Comparison of ENCODE assay signal across 1 cellular context in the genomic region with DNA sequence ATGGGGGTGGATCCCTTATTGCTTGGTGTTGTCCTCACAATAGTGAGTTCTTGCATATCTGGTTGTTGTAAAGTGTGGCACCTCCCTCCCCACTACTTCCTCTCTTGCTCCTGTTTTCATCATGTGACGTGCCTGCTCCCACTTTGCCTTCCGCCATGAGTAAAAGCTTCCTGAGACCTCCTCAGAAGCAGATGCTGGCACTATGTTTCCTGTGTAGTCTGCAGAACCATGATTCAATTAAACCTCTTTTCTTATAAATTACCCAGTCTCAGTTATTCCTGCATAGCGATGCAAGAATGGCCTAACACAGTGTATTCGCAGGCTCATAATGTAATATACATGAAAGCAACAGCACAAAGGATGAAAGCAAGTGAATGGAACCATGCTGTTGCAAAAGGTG.
A peak's percentile ranks its signal among the peaks of the same experiment; 100 is the strongest.
TF ChIP-seq lines count a peak whose summit lies in the region.

No MANE protein-coding gene starts in this region.

TF ChIP-seq in K562, 482 proteins besides CTCF, POLR2A, EP300 and RAD21 (continued from another document and continues in another):
- TF ChIP-seq, protein P1, sequence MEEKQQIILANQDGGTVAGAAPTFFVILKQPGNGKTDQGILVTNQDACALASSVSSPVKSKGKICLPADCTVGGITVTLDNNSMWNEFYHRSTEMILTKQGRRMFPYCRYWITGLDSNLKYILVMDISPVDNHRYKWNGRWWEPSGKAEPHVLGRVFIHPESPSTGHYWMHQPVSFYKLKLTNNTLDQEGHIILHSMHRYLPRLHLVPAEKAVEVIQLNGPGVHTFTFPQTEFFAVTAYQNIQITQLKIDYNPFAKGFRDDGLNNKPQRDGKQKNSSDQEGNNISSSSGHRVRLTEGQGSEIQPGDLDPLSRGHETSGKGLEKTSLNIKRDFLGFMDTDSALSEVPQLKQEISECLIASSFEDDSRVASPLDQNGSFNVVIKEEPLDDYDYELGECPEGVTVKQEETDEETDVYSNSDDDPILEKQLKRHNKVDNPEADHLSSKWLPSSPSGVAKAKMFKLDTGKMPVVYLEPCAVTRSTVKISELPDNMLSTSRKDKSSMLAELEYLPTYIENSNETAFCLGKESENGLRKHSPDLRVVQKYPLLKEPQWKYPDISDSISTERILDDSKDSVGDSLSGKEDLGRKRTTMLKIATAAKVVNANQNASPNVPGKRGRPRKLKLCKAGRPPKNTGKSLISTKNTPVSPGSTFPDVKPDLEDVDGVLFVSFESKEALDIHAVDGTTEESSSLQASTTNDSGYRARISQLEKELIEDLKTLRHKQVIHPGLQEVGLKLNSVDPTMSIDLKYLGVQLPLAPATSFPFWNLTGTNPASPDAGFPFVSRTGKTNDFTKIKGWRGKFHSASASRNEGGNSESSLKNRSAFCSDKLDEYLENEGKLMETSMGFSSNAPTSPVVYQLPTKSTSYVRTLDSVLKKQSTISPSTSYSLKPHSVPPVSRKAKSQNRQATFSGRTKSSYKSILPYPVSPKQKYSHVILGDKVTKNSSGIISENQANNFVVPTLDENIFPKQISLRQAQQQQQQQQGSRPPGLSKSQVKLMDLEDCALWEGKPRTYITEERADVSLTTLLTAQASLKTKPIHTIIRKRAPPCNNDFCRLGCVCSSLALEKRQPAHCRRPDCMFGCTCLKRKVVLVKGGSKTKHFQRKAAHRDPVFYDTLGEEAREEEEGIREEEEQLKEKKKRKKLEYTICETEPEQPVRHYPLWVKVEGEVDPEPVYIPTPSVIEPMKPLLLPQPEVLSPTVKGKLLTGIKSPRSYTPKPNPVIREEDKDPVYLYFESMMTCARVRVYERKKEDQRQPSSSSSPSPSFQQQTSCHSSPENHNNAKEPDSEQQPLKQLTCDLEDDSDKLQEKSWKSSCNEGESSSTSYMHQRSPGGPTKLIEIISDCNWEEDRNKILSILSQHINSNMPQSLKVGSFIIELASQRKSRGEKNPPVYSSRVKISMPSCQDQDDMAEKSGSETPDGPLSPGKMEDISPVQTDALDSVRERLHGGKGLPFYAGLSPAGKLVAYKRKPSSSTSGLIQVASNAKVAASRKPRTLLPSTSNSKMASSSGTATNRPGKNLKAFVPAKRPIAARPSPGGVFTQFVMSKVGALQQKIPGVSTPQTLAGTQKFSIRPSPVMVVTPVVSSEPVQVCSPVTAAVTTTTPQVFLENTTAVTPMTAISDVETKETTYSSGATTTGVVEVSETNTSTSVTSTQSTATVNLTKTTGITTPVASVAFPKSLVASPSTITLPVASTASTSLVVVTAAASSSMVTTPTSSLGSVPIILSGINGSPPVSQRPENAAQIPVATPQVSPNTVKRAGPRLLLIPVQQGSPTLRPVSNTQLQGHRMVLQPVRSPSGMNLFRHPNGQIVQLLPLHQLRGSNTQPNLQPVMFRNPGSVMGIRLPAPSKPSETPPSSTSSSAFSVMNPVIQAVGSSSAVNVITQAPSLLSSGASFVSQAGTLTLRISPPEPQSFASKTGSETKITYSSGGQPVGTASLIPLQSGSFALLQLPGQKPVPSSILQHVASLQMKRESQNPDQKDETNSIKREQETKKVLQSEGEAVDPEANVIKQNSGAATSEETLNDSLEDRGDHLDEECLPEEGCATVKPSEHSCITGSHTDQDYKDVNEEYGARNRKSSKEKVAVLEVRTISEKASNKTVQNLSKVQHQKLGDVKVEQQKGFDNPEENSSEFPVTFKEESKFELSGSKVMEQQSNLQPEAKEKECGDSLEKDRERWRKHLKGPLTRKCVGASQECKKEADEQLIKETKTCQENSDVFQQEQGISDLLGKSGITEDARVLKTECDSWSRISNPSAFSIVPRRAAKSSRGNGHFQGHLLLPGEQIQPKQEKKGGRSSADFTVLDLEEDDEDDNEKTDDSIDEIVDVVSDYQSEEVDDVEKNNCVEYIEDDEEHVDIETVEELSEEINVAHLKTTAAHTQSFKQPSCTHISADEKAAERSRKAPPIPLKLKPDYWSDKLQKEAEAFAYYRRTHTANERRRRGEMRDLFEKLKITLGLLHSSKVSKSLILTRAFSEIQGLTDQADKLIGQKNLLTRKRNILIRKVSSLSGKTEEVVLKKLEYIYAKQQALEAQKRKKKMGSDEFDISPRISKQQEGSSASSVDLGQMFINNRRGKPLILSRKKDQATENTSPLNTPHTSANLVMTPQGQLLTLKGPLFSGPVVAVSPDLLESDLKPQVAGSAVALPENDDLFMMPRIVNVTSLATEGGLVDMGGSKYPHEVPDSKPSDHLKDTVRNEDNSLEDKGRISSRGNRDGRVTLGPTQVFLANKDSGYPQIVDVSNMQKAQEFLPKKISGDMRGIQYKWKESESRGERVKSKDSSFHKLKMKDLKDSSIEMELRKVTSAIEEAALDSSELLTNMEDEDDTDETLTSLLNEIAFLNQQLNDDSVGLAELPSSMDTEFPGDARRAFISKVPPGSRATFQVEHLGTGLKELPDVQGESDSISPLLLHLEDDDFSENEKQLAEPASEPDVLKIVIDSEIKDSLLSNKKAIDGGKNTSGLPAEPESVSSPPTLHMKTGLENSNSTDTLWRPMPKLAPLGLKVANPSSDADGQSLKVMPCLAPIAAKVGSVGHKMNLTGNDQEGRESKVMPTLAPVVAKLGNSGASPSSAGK (IDR thresholded peaks at IDR 0.05) = peak; percentile 53
- TF ChIP-seq L3MBTL2 (IDR thresholded peaks at IDR 0.05) (peak; percentile 67), DNMT1 (IDR thresholded peaks at IDR 0.05) (no peak), CXXC5 (CRISPR knock-in tag; IDR thresholded peaks at IDR 0.05) (peak; percentile 80), HEY1 (CRISPR knock-in tag; IDR thresholded peaks at IDR 0.05; ENCODE audit: borderline replicate concordance) (no peak), NRF1 (conservative IDR thresholded peaks at IDR 0.05 in 1 of 2, IDR thresholded peaks at IDR 0.05 in 1 of 2) (no peak), ZNF239 (CRISPR knock-in tag; IDR thresholded peaks at IDR 0.05) (0 out of 2 replicates have a peak, but pooled peaks have one; percentile 37), BACH1 (tag; IDR thresholded peaks at IDR 0.05) (peak; percentile 64), HDAC3 (IDR thresholded peaks at IDR 0.05; ENCODE audit: borderline replicate concordance, partially characterized antibody) (peak; percentile 58), MEIS2 (IDR thresholded peaks at IDR 0.05; ENCODE audit: partially characterized antibody) (no peak), SETDB1 (IDR thresholded peaks at IDR 0.05; ENCODE audit: low read length) (no peak), HCFC1 (IDR thresholded peaks at IDR 0.05; ENCODE audit: low read depth, low read length) (0 out of 2 replicates have a peak, but pooled peaks have one; percentile 13), TRIM24 (IDR thresholded peaks at IDR 0.05) (peak; percentile 73 to 85; a peak in 3 of 4 replicates), BHLHE40 (IDR thresholded peaks at IDR 0.05; ENCODE audit: low read length) (peak; percentile 21; the same call in 1 of the 2 replicates), COPS2 (conservative IDR thresholded peaks at IDR 0.05) (no peak), BRD4 (IDR thresholded peaks at IDR 0.05) (no peak), ZNF224 (CRISPR knock-in tag; IDR thresholded peaks at IDR 0.05) (no peak), GTF2E2 (tag; IDR thresholded peaks at IDR 0.05) (peak; percentile 63), ZNF764 (CRISPR knock-in tag; IDR thresholded peaks at IDR 0.05; ENCODE audit: low read depth) (no peak), CEBPG (CRISPR knock-in tag; IDR thresholded peaks at IDR 0.05) (peak; percentile 89), CEBPG (tag; conservative IDR thresholded peaks at IDR 0.05 in 1 of 2, IDR thresholded peaks at IDR 0.05 in 1 of 2) (peak in 1 of 2 experiments; percentile 92; a peak in 2 of 4 replicates), RAD51 (IDR thresholded peaks at IDR 0.05; ENCODE audit: borderline replicate concordance, low read depth) (peak; percentile 70), SMAD4 (CRISPR knock-in tag; conservative IDR thresholded peaks at IDR 0.05) (peak; percentile 82)
- TF ChIP-seq, protein P2, sequence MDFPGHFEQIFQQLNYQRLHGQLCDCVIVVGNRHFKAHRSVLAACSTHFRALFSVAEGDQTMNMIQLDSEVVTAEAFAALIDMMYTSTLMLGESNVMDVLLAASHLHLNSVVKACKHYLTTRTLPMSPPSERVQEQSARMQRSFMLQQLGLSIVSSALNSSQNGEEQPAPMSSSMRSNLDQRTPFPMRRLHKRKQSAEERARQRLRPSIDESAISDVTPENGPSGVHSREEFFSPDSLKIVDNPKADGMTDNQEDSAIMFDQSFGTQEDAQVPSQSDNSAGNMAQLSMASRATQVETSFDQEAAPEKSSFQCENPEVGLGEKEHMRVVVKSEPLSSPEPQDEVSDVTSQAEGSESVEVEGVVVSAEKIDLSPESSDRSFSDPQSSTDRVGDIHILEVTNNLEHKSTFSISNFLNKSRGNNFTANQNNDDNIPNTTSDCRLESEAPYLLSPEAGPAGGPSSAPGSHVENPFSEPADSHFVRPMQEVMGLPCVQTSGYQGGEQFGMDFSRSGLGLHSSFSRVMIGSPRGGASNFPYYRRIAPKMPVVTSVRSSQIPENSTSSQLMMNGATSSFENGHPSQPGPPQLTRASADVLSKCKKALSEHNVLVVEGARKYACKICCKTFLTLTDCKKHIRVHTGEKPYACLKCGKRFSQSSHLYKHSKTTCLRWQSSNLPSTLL (IDR thresholded peaks at IDR 0.05) = no peak
- TF ChIP-seq, protein P3, sequence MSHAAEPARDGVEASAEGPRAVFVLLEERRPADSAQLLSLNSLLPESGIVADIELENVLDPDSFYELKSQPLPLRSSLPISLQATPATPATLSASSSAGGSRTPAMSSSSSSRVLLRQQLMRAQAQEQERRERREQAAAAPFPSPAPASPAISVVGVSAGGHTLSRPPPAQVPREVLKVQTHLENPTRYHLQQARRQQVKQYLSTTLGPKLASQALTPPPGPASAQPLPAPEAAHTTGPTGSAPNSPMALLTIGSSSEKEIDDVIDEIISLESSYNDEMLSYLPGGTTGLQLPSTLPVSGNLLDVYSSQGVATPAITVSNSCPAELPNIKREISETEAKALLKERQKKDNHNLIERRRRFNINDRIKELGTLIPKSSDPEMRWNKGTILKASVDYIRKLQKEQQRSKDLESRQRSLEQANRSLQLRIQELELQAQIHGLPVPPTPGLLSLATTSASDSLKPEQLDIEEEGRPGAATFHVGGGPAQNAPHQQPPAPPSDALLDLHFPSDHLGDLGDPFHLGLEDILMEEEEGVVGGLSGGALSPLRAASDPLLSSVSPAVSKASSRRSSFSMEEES (CRISPR knock-in tag; IDR thresholded peaks at IDR 0.05) = peak; percentile 83
- TF ChIP-seq, protein P4, sequence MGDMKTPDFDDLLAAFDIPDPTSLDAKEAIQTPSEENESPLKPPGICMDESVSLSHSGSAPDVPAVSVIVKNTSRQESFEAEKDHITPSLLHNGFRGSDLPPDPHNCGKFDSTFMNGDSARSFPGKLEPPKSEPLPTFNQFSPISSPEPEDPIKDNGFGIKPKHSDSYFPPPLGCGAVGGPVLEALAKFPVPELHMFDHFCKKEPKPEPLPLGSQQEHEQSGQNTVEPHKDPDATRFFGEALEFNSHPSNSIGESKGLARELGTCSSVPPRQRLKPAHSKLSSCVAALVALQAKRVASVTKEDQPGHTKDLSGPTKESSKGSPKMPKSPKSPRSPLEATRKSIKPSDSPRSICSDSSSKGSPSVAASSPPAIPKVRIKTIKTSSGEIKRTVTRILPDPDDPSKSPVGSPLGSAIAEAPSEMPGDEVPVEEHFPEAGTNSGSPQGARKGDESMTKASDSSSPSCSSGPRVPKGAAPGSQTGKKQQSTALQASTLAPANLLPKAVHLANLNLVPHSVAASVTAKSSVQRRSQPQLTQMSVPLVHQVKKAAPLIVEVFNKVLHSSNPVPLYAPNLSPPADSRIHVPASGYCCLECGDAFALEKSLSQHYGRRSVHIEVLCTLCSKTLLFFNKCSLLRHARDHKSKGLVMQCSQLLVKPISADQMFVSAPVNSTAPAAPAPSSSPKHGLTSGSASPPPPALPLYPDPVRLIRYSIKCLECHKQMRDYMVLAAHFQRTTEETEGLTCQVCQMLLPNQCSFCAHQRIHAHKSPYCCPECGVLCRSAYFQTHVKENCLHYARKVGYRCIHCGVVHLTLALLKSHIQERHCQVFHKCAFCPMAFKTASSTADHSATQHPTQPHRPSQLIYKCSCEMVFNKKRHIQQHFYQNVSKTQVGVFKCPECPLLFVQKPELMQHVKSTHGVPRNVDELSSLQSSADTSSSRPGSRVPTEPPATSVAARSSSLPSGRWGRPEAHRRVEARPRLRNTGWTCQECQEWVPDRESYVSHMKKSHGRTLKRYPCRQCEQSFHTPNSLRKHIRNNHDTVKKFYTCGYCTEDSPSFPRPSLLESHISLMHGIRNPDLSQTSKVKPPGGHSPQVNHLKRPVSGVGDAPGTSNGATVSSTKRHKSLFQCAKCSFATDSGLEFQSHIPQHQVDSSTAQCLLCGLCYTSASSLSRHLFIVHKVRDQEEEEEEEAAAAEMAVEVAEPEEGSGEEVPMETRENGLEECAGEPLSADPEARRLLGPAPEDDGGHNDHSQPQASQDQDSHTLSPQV (IDR thresholded peaks at IDR 0.05) = peak; percentile 56; the same call in 1 of the 2 replicates
- TF ChIP-seq, protein P5, sequence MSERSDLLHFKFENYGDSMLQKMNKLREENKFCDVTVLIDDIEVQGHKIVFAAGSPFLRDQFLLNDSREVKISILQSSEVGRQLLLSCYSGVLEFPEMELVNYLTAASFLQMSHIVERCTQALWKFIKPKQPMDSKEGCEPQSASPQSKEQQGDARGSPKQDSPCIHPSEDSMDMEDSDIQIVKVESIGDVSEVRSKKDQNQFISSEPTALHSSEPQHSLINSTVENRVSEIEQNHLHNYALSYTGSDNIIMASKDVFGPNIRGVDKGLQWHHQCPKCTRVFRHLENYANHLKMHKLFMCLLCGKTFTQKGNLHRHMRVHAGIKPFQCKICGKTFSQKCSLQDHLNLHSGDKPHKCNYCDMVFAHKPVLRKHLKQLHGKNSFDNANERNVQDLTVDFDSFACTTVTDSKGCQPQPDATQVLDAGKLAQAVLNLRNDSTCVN (CRISPR knock-in tag; IDR thresholded peaks at IDR 0.05) = 0 out of 2 replicates have a peak, but pooled peaks have one; percentile 42
- TF ChIP-seq, protein P6, sequence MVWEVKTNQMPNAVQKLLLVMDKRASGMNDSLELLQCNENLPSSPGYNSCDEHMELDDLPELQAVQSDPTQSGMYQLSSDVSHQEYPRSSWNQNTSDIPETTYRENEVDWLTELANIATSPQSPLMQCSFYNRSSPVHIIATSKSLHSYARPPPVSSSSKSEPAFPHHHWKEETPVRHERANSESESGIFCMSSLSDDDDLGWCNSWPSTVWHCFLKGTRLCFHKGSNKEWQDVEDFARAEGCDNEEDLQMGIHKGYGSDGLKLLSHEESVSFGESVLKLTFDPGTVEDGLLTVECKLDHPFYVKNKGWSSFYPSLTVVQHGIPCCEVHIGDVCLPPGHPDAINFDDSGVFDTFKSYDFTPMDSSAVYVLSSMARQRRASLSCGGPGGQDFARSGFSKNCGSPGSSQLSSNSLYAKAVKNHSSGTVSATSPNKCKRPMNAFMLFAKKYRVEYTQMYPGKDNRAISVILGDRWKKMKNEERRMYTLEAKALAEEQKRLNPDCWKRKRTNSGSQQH (CRISPR knock-in tag; IDR thresholded peaks at IDR 0.05) = 0 out of 2 replicates have a peak, but pooled peaks have one; percentile 28
- TF ChIP-seq, protein P7, sequence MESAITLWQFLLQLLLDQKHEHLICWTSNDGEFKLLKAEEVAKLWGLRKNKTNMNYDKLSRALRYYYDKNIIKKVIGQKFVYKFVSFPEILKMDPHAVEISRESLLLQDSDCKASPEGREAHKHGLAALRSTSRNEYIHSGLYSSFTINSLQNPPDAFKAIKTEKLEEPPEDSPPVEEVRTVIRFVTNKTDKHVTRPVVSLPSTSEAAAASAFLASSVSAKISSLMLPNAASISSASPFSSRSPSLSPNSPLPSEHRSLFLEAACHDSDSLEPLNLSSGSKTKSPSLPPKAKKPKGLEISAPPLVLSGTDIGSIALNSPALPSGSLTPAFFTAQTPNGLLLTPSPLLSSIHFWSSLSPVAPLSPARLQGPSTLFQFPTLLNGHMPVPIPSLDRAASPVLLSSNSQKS (CRISPR knock-in tag; IDR thresholded peaks at IDR 0.05) = no peak
